ENCODE assay signal across 20 cellular contexts in genomic region chr9:127627494-127627855, GRCh38. TPM values are rescaled to one million over a fixed set of nuclear protein-coding genes. Genes with fewer than 3 reads are reported as not detected.
DNase-seq lines count a peak whose midpoint lies in the region; ATAC-seq, FAIRE-seq and TF ChIP-seq lines count a peak whose summit lies in the region.
"Had no signal": no experiment of that assay in that cellular context is flagged by ENCODE, and none has a peak within 500 bp of the region (broad histone marks: within the 10 kb centered on the region; RNA-seq: fewer than 3 reads in every experiment).

No MANE protein-coding gene starts in this region.

- CTCF ChIA-PET in activated CD4-positive, alpha-beta T cell treated with anti-CD3 and anti-CD28 coated beads, Interleukin-2, amount 10 ng/mL, durations not matched to agents 7 days and 5 days (lab: Charles Lee) = no interaction called here

- no peaks in the 10 kb centered on the region for H3K4me1 Mint-ChIP-seq in activated CD4-positive, alpha-beta T cell treated with anti-CD3 and anti-CD28 coated beads, Interleukin-2, amount 10 ng/mL, durations not matched to agents 7 days and 5 days
- H3K4me1 Mint-ChIP-seq: CD14-positive monocyte had no signal

- H4K20me1 ChIP-seq in Loucy (ENCODE audit: insufficient read depth, low read length, poor library complexity, severe bottlenecking) = peaks cover 6% of the 10 kb centered on the region
- H4K20me1 ChIP-seq: BLaER1 had no signal

- H3K36me3 ChIP-seq in heart left ventricle (no peaks in the 10 kb centered on the region), Loucy (ENCODE audit: insufficient read depth, low read length) (no peaks in the 10 kb centered on the region), pancreas (no peaks in the 10 kb centered on the region), thymus (ENCODE audit: control insufficient read depth, insufficient read depth) (no peaks in the 10 kb centered on the region)
- H3K36me3 ChIP-seq: BLaER1 had no signal

- no peaks in the 10 kb centered on the region for H3K36me3 Mint-ChIP-seq in activated CD4-positive, alpha-beta T cell treated with anti-CD3 and anti-CD28 coated beads, Interleukin-2, amount 10 ng/mL, durations not matched to agents 7 days and 5 days (ENCODE audit: low read depth)
- H3K36me3 Mint-ChIP-seq: CD14-positive monocyte; CD4-positive, alpha-beta memory T cell had no signal

- TF ChIP-seq CTCF in heart left ventricle (IDR thresholded peaks at IDR 0.05) (no peak), Loucy (conservative IDR thresholded peaks at IDR 0.05; ENCODE audit: low read length) (no peak), pancreas (IDR thresholded peaks at IDR 0.05) (no peak)

- peaks cover 3 to 60% (median 37%) of the 10 kb centered on the region in 12 donors for H3K4me1 ChIP-seq in heart left ventricle
- H3K4me1 ChIP-seq in Loucy (ENCODE audit: insufficient read depth, low read length, poor library complexity, severe bottlenecking) = peaks cover 8% of the 10 kb centered on the region
- H3K4me1 ChIP-seq in pancreas = peaks cover 0 to 8% (median 3%) of the 10 kb centered on the region in 3 donors
- no peaks in the 10 kb centered on the region for H3K4me1 ChIP-seq in thymus (ENCODE audit: control insufficient read depth, insufficient read depth, low read length)
- H3K4me1 ChIP-seq: BLaER1 had no signal

- H3K27me3 ChIP-seq in heart left ventricle = no peaks in the 10 kb centered on the region
- H3K27me3 ChIP-seq in Loucy (ENCODE audit: insufficient read depth, low read length, poor library complexity, severe bottlenecking) = no peaks in the 10 kb centered on the region
- H3K27me3 ChIP-seq in pancreas = no peaks in the 10 kb centered on the region
- no peaks in the 10 kb centered on the region for H3K27me3 ChIP-seq in thymus (ENCODE audit: control insufficient read depth, insufficient read depth)
- H3K27me3 ChIP-seq: BLaER1 had no signal

- H3K27ac ChIP-seq in heart left ventricle (peak overlapping the region in 10 of 12 donors; percentile 16 to 67 (median 42)), pancreas (no peak overlapping the region), thymus (ENCODE audit: low read depth) (peak overlapping the region; percentile 5)
- H3K27ac ChIP-seq: BLaER1, HL-60 had no signal

- H3K9me3 ChIP-seq in heart left ventricle (peaks cover 0 to 11% (median 0%) of the 10 kb centered on the region in 12 donors), Loucy (ENCODE audit: insufficient read depth, low read depth, low read length) (no peaks in the 10 kb centered on the region), pancreas (no peaks in the 10 kb centered on the region), thymus (ENCODE audit: control insufficient read depth) (no peaks in the 10 kb centered on the region)

- WGBS in heart left ventricle, 4 donors = 89 to 93% (median 92%) methylated on average over 2 of the region's 2 CpGs
- 52 to 64% methylated on average over 2 of the region's 2 CpGs for WGBS in pancreas, 2 donors
- WGBS in thymus = 89% methylated on average over 2 of the region's 2 CpGs

- H2AFZ ChIP-seq in Loucy (ENCODE audit: low read length) = no peak overlapping the region

- POLR2A ChIA-PET in activated CD4-positive, alpha-beta T cell treated with anti-CD3 and anti-CD28 coated beads, Interleukin-2, amount 10 ng/mL, durations not matched to agents 7 days and 5 days (lab: Charles Lee) = no interaction called here

- H3K9ac ChIP-seq in Loucy (ENCODE audit: low read depth, low read length, poor library complexity, severe bottlenecking) = no peak overlapping the region
- H3K9ac ChIP-seq: BLaER1 had no signal

- no peaks in the 10 kb centered on the region for H3K9me3 Mint-ChIP-seq in activated CD4-positive, alpha-beta T cell treated with anti-CD3 and anti-CD28 coated beads, Interleukin-2, amount 10 ng/mL, durations not matched to agents 7 days and 5 days
- H3K9me3 Mint-ChIP-seq: CD4-positive, alpha-beta memory T cell; HFFc6 had no signal

- H3K4me2 ChIP-seq in Loucy (ENCODE audit: low read depth, low read length, poor library complexity, severe bottlenecking) = peak overlapping the region; percentile 19
- H3K4me2 ChIP-seq: BLaER1 had no signal

- no peak overlapping the region for H3K4me3 ChIP-seq in heart left ventricle
- no peak overlapping the region for H3K4me3 ChIP-seq in Loucy (ENCODE audit: low read length, poor library complexity, severe bottlenecking)
- no peak overlapping the region for H3K4me3 ChIP-seq in pancreas
- H3K4me3 ChIP-seq in thymus (ENCODE audit: low read length) = no peak overlapping the region
- H3K4me3 ChIP-seq: BLaER1 had no signal

- FAIRE-seq in pancreas (lab: Jason Lieb, UNC) = no peak
- FAIRE-seq: GM12892, GM18507 had no signal

- H3K9me2 ChIP-seq in Loucy (replicated peaks; ENCODE audit: low read depth, low read length) = no peaks in the 10 kb centered on the region

- H3K27me3 Mint-ChIP-seq in activated CD4-positive, alpha-beta T cell treated with anti-CD3 and anti-CD28 coated beads, Interleukin-2, amount 10 ng/mL, durations not matched to agents 7 days and 5 days = peaks cover 14% of the 10 kb centered on the region

- H3K27ac Mint-ChIP-seq in activated CD4-positive, alpha-beta T cell treated with anti-CD3 and anti-CD28 coated beads, Interleukin-2, amount 10 ng/mL, durations not matched to agents 7 days and 5 days = no peak overlapping the region
- H3K27ac Mint-ChIP-seq: CD14-positive monocyte, HFFc6 had no signal

- H3K79me2 ChIP-seq in Loucy (ENCODE audit: insufficient read depth, low read length) = peaks cover 6% of the 10 kb centered on the region; the same call in 1 of the 2 replicates

- H3F3A ChIP-seq in Loucy (ENCODE audit: low read depth) = no peaks in the 10 kb centered on the region

- intact Hi-C loops in heart left ventricle (cut with DNase I) = no loop called here
- intact Hi-C loops in cardiac septum (cut with DNase I) = no loop called here
- intact Hi-C loops in pancreas (cut with DNase I) = no loop called here

- no peak for DNase-seq in heart left ventricle
- no peak for DNase-seq in cardiac septum (ENCODE audit: low spot score)
- no peak for DNase-seq in pancreas
- DNase-seq in activated naive CD4-positive, alpha-beta T cell treated with anti-CD3 and anti-CD28 coated beads, Interleukin-2, amount 50 U/mL, for 16 hours = no peak
- DNase-seq in activated CD4-positive, alpha-beta T cell treated with anti-CD3 and anti-CD28 coated beads, Interleukin-2, amount 10 ng/mL, durations not matched to agents 7 days and 5 days = no peak
- DNase-seq: 8988T; CD4-positive, alpha-beta memory T cell; GDM1; GOT3; H7; HFFc6 had no signal

- H3K4me3 Mint-ChIP-seq in activated CD4-positive, alpha-beta T cell treated with anti-CD3 and anti-CD28 coated beads, Interleukin-2, amount 10 ng/mL, durations not matched to agents 7 days and 5 days = no peak overlapping the region
- H3K4me3 Mint-ChIP-seq: CD14-positive monocyte; CD4-positive, alpha-beta memory T cell; HFFc6 had no signal

- no peak for TF ChIP-seq POLR2A in heart left ventricle (IDR thresholded peaks at IDR 0.05)

- ATAC-seq in heart left ventricle = no peak
- peak in 3 of 4 donors; percentile 10 to 34 (median 21) for ATAC-seq in pancreas
- ATAC-seq in GM21367 (IDR thresholded peaks at IDR 0.05; ENCODE audit: unreplicated experiment) = no peak
- ATAC-seq: HCT116 had no signal

RNA-seq across cellular contexts. Expression of gene STXBP1, which starts 15.4 kb away (rescaled TPM):
- total RNA-seq in heart left ventricle = 100 to 1,000 TPM in 1 of 9 donors, 10 to 100 TPM in 8; 35.9 to 102 (median 50.2) TPM
- polyA plus RNA-seq in heart left ventricle = 10 to 100 TPM; 14.0 to 23.7 TPM
- 46.6 TPM for total RNA-seq in cardiac septum
- 10 to 100 TPM; 14.3 to 33.0 (median 22.0) TPM for total RNA-seq in pancreas
- polyA plus RNA-seq in pancreas = 10 to 100 TPM; 17.6 to 46.4 TPM
- 10.2 TPM for polyA plus RNA-seq in thymus
- 10 to 100 TPM; 12.1 to 17.7 TPM for total RNA-seq in activated CD4-positive, alpha-beta T cell treated with anti-CD3 and anti-CD28 coated beads, Interleukin-2, amount 10 ng/mL, durations not matched to agents 7 days and 5 days

Comparison
In these comparisons a context has a peak if more than half of its experiments do, and no peak if none do; other contexts are left out.
1. ATAC-seq: peak in pancreas (3 of 4); none in heart left ventricle (0 of 4) and GM21367 (single experiment).
2. H3K27ac ChIP-seq: peak in heart left ventricle (10 of 12) and thymus (single experiment); none in pancreas (0 of 4).